9 cellular contexts compared by ENCODE assay signal in genomic region chr1:22018583-22019559, GRCh38. TPM values are rescaled to one million over a fixed set of nuclear protein-coding genes. Genes with fewer than 3 reads are reported as not detected.
DNase-seq lines count a peak whose midpoint lies in the region; ATAC-seq, FAIRE-seq and TF ChIP-seq lines count a peak whose summit lies in the region.
"Had no signal": no experiment of that assay in that cellular context is flagged by ENCODE, and none has a peak within 500 bp of the region (broad histone marks: within the 10 kb centered on the region; RNA-seq: fewer than 3 reads in every experiment).

No MANE protein-coding gene starts in this region.

- no peaks in the 10 kb centered on the region for H3K9me3 ChIP-seq in endothelial cell of umbilical vein (replicated peaks; ENCODE audit: control insufficient read depth, insufficient read depth, low read length)

- H3K9me3 Mint-ChIP-seq in osteocyte (ENCODE audit: unreplicated experiment), result no peaks in the 10 kb centered on the region

- TF ChIP-seq POLR2A in NB4 (IDR thresholded peaks at IDR 0.05; ENCODE audit: extremely low read depth, insufficient read length), result no peak
- TF ChIP-seq POLR2A in endothelial cell of umbilical vein (IDR thresholded peaks at IDR 0.05; ENCODE audit: low read depth, low read length), result no peak

- intact Hi-C loops in endothelial cell of umbilical vein (cut with micrococcal nuclease), result no loop called here

- FAIRE-seq in endothelial cell of umbilical vein (lab: Jason Lieb, UNC), result peak; percentile 88

- BruUV-seq in endothelial cell of umbilical vein (replicated peaks; lab: Mats Ljungman, UMichigan), result no TSS peak

- H3K9me1 ChIP-seq in endothelial cell of umbilical vein (replicated peaks; ENCODE audit: control insufficient read depth, extremely low read depth, insufficient read depth, low read length), result no peaks in the 10 kb centered on the region

- H3K4me3 ChIP-seq in NB4 (ENCODE audit: low read depth, low read length) (no peak overlapping the region), endothelial cell of umbilical vein (replicated peaks in 1 of 3; ENCODE audit: insufficient read depth in 1 of 3, low read depth in 1 of 3, low read length in 3 of 3) (no peak overlapping the region)

- no peaks in the 10 kb centered on the region for H3K36me3 Mint-ChIP-seq in osteocyte (ENCODE audit: unreplicated experiment)

- no peaks in the 10 kb centered on the region for H3K79me2 ChIP-seq in endothelial cell of umbilical vein (ENCODE audit: control insufficient read depth, insufficient read depth, low read length)

- H3K4me2 ChIP-seq in endothelial cell of umbilical vein (ENCODE audit: insufficient read depth, low read length), result peak overlapping the region; percentile 20

- ATAC-seq in GM18870 (IDR thresholded peaks at IDR 0.05; ENCODE audit: unreplicated experiment), result peak; percentile 45
- no peak for ATAC-seq in GM18873 (IDR thresholded peaks at IDR 0.05; ENCODE audit: low FRiP score, unreplicated experiment)

- H3K4me1 Mint-ChIP-seq in osteocyte (ENCODE audit: unreplicated experiment), result peaks cover 20% of the 10 kb centered on the region

- no peaks in the 10 kb centered on the region for H3K27me3 ChIP-seq in endothelial cell of umbilical vein (ENCODE audit: control insufficient read depth in 2 of 2, insufficient read depth in 2 of 2, low read length in 2 of 2)

- H3K27ac ChIP-seq in endothelial cell of umbilical vein (ENCODE audit: insufficient read depth, low read depth, low read length), result peak overlapping the region; percentile 44

- POLR2A ChIA-PET in endothelial cell of umbilical vein (lab: Charles Lee), result no interaction called here

- no peak overlapping the region for H3K9ac ChIP-seq in endothelial cell of umbilical vein (replicated peaks; ENCODE audit: extremely low read depth, insufficient read depth, low read length)

- H4K20me1 ChIP-seq in endothelial cell of umbilical vein (replicated peaks; ENCODE audit: control insufficient read depth, extremely low read depth, insufficient read depth, low read length), result no peaks in the 10 kb centered on the region

- H3K4me3 Mint-ChIP-seq in osteocyte (ENCODE audit: unreplicated experiment), result no peak overlapping the region

- no peaks in the 10 kb centered on the region for H3K36me3 ChIP-seq in endothelial cell of umbilical vein (ENCODE audit: control insufficient read depth in 2 of 2, extremely low read depth in 1 of 2, insufficient read depth in 2 of 2, low read length in 2 of 2)

- H3K27ac Mint-ChIP-seq in osteocyte (ENCODE audit: unreplicated experiment), result peak overlapping the region; percentile 87

- H3K27me3 Mint-ChIP-seq in osteocyte (ENCODE audit: unreplicated experiment), result no peaks in the 10 kb centered on the region

- dilution Hi-C loops in endothelial cell of umbilical vein (cut with MboI; ENCODE audit: extremely low pct_ligation_motif_present, low sequenced_read_pairs), result no loop called here

- H2AFZ ChIP-seq in endothelial cell of umbilical vein (ENCODE audit: low read depth, low read length), result no peak overlapping the region

- peak; percentile 56 for TF ChIP-seq CTCF in NB4 (IDR thresholded peaks at IDR 0.05; ENCODE audit: low read depth, low read length)
- TF ChIP-seq CTCF in endothelial cell of umbilical vein (IDR thresholded peaks at IDR 0.05; ENCODE audit: extremely low read depth in 1 of 2, insufficient read depth in 1 of 2, low read depth in 1 of 2, low read length in 2 of 2), result peak; percentile 26 to 57
- TF ChIP-seq CTCF in osteocyte (IDR thresholded peaks at IDR 0.05), result peak; percentile 62

- CTCF ChIA-PET in endothelial cell of umbilical vein (lab: Charles Lee), result interaction anchor here (0.8 to 1.0 kb wide), 5 partner anchors 13 to 398 kb away, joined by 3 read pairs; no protein-coding TSS in a partner anchor

- DNase-seq in A172 (ENCODE audit: low spot score) (peak; percentile 80), NB4 (ENCODE audit: low read depth) (peak; percentile 98), endothelial cell of umbilical vein (ENCODE audit: low read depth, low spot score) (peak; percentile 78), osteocyte (ENCODE audit: extremely low spot score, unreplicated experiment) (peak; percentile 90), cortex of kidney (lab: John Stamatoyannopoulos, UW) (no peak)
- peak; percentile 51 for DNase-seq in activated CD4-positive, alpha-beta T cell treated with anti-CD3 and anti-CD28 coated beads, Interleukin-2, amount 50 U/mL, for 1 hour

- peaks cover 15% of the 10 kb centered on the region for H3K4me1 ChIP-seq in endothelial cell of umbilical vein (ENCODE audit: control insufficient read depth, extremely low read depth, insufficient read depth, low read length)

TF ChIP-seq in endothelial cell of umbilical vein, 7 proteins besides CTCF, POLR2A, EP300 and RAD21:
- TF ChIP-seq, protein P1, sequence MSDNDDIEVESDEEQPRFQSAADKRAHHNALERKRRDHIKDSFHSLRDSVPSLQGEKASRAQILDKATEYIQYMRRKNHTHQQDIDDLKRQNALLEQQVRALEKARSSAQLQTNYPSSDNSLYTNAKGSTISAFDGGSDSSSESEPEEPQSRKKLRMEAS (IDR thresholded peaks at IDR 0.05; ENCODE audit: insufficient read depth, insufficient read length), result no peak
- TF ChIP-seq MYC (IDR thresholded peaks at IDR 0.05; ENCODE audit: low read depth, low read length), result no peak
- peak; percentile 58 for TF ChIP-seq JUN (IDR thresholded peaks at IDR 0.05; ENCODE audit: borderline replicate concordance, insufficient read depth, insufficient read length, low read depth)
- TF ChIP-seq POLR2AphosphoS5 (IDR thresholded peaks at IDR 0.05; ENCODE audit: insufficient read depth, low read depth, low read length), result peak; percentile 72
- TF ChIP-seq EZH2 (IDR thresholded peaks at IDR 0.05; ENCODE audit: borderline replicate concordance, low read depth, low read length, severe bottlenecking), result no peak
- peak; percentile 95 for TF ChIP-seq FOS (IDR thresholded peaks at IDR 0.05; ENCODE audit: borderline replicate concordance, insufficient read depth, low read length)
- peak; percentile 9 for TF ChIP-seq GATA2 (IDR thresholded peaks at IDR 0.05; ENCODE audit: insufficient read depth, insufficient read length, low read depth, low read length)

RNA-seq across cellular contexts. Expression of gene CELA3A, which starts 17.4 kb away (rescaled TPM):
- not detected in 2 replicates for total RNA-seq in A172 (2014; rRNA removed; shearing (Covaris generic))
- total RNA-seq in endothelial cell of umbilical vein, result not detected in 2 replicates
- polyA plus RNA-seq in endothelial cell of umbilical vein, result 0.35 TPM in 1 of 2 replicates, not detected in the other
- polyA plus RNA-seq in endothelial cell of umbilical vein (2011; cell fraction: cytosol; rRNA removed), result 0.16 and 0.43 TPM in 2 replicates
- polyA plus RNA-seq in endothelial cell of umbilical vein (2011; cell fraction: nucleus; rRNA removed), result 0.26 TPM in 1 of 2 replicates, not detected in the other
- polyA plus RNA-seq in endothelial cell of umbilical vein (2012), result not detected in 2 replicates
- polyA minus RNA-seq in endothelial cell of umbilical vein, result not detected in 2 replicates
- not detected for polyA minus RNA-seq in endothelial cell of umbilical vein (2011; cell fraction: cytosol; rRNA and poly(A)+ RNA removed)
- polyA minus RNA-seq in endothelial cell of umbilical vein (2011; cell fraction: nucleus; rRNA and poly(A)+ RNA removed), result not detected in 2 replicates
- total RNA-seq in osteocyte, result not detected in 2 replicates
- total RNA-seq: mononuclear cell had no signal

RNA-seq across cellular contexts. Expression of gene CDC42, which starts 33.6 kb away (rescaled TPM):
- total RNA-seq in A172 (2014; rRNA removed; shearing (Covaris generic)), result 260 and 289 TPM in 2 replicates
- 379 and 381 TPM in 2 replicates for total RNA-seq in endothelial cell of umbilical vein
- polyA plus RNA-seq in endothelial cell of umbilical vein, result 175 and 199 TPM in 2 replicates
- polyA plus RNA-seq in endothelial cell of umbilical vein (2011; cell fraction: cytosol; rRNA removed), result 259 and 265 TPM in 2 replicates
- 133 and 145 TPM in 2 replicates for polyA plus RNA-seq in endothelial cell of umbilical vein (2011; cell fraction: nucleus; rRNA removed)
- polyA plus RNA-seq in endothelial cell of umbilical vein (2012), result 427 and 679 TPM in 2 replicates
- polyA minus RNA-seq in endothelial cell of umbilical vein, result 398 and 458 TPM in 2 replicates
- 88.2 TPM for polyA minus RNA-seq in endothelial cell of umbilical vein (2011; cell fraction: cytosol; rRNA and poly(A)+ RNA removed)
- polyA minus RNA-seq in endothelial cell of umbilical vein (2011; cell fraction: nucleus; rRNA and poly(A)+ RNA removed), result 67.2 and 82.6 TPM in 2 replicates
- total RNA-seq in osteocyte, result 214 and 216 TPM in 2 replicates

RNA-seq across cellular contexts. Expression of gene CELA3B, which starts 42.0 kb away (rescaled TPM):
- not detected in 2 replicates for total RNA-seq in A172 (2014; rRNA removed; shearing (Covaris generic))
- 0.48 TPM in 1 of 2 replicates, not detected in the other for total RNA-seq in endothelial cell of umbilical vein
- polyA plus RNA-seq in endothelial cell of umbilical vein, result 0.30 and 0.32 TPM in 2 replicates
- 0.10 and 0.20 TPM in 2 replicates for polyA plus RNA-seq in endothelial cell of umbilical vein (2011; cell fraction: cytosol; rRNA removed)
- 0.25 and 0.29 TPM in 2 replicates for polyA plus RNA-seq in endothelial cell of umbilical vein (2011; cell fraction: nucleus; rRNA removed)
- not detected in 2 replicates for polyA plus RNA-seq in endothelial cell of umbilical vein (2012)
- polyA minus RNA-seq in endothelial cell of umbilical vein, result 0.39 TPM in 1 of 2 replicates, not detected in the other
- polyA minus RNA-seq in endothelial cell of umbilical vein (2011; cell fraction: cytosol; rRNA and poly(A)+ RNA removed), result not detected
- 1.5 TPM in 1 of 2 replicates, not detected in the other for polyA minus RNA-seq in endothelial cell of umbilical vein (2011; cell fraction: nucleus; rRNA and poly(A)+ RNA removed)
- not detected in 2 replicates for total RNA-seq in osteocyte
- total RNA-seq: mononuclear cell had no signal
